In genomic region chr10:44064317-44064716, GRCh38 we compare ENCODE assay signal across 1 cellular context.
TF ChIP-seq lines count a peak whose summit lies in the region.

No MANE protein-coding gene starts in this region.

TF ChIP-seq in HEK293, 187 proteins besides CTCF, POLR2A, EP300 and RAD21 (continued from another document):
- TF ChIP-seq ZNF398 (tag by site-specific recombination; IDR thresholded peaks at IDR 0.05) (peak; percentile 61), SP7 (tag by site-specific recombination; IDR thresholded peaks at IDR 0.05) (no peak), GLI2 (tag by site-specific recombination; IDR thresholded peaks at IDR 0.05; ENCODE audit: borderline replicate concordance, low read depth) (no peak), ZNF280D (tag by site-specific recombination; IDR thresholded peaks at IDR 0.05) (no peak), HOXA7 (CRISPR knock-in tag; IDR thresholded peaks at IDR 0.05; ENCODE audit: borderline replicate concordance) (no peak)
